In genomic region chr19:18408053-18408476, GRCh38 we compare ENCODE assay signal across 1 cellular context.
TF ChIP-seq lines count a peak whose summit lies in the region.

No MANE protein-coding gene starts in this region.

TF ChIP-seq in GM12878, 131 proteins besides CTCF, POLR2A, EP300 and RAD21 (continued from another document and continues in another):
- TF ChIP-seq MYC (IDR thresholded peaks at IDR 0.05; ENCODE audit: insufficient read depth, insufficient read length, insufficient replicate concordance, low read length, severe bottlenecking) (no peak), PAX8 (IDR thresholded peaks at IDR 0.05) (0 out of 2 replicates have a peak, but pooled peaks have one; percentile 81), BMI1 (IDR thresholded peaks at IDR 0.05; ENCODE audit: borderline replicate concordance) (no peak), HCFC1 (IDR thresholded peaks at IDR 0.05; ENCODE audit: low read length) (no peak), KDM1A (IDR thresholded peaks at IDR 0.05; ENCODE audit: borderline replicate concordance) (no peak), SIN3A (IDR thresholded peaks at IDR 0.05; ENCODE audit: low read depth, low read length) (no peak), NKRF (conservative IDR thresholded peaks at IDR 0.05) (no peak), E2F4 (IDR thresholded peaks at IDR 0.05; ENCODE audit: low read depth, low read length) (no peak), CREB1 (IDR thresholded peaks at IDR 0.05; ENCODE audit: low read depth) (peak; percentile 92), GATAD2B (conservative IDR thresholded peaks at IDR 0.05; ENCODE audit: low read depth) (no peak), SMAD5 (IDR thresholded peaks at IDR 0.05; ENCODE audit: low read depth) (no peak), KAT2A (conservative IDR thresholded peaks at IDR 0.05; ENCODE audit: control insufficient read depth, low read depth, low read length) (no peak), RELA (IDR thresholded peaks at IDR 0.05; ENCODE audit: borderline replicate concordance, partially characterized antibody) (no peak), TBL1XR1 (IDR thresholded peaks at IDR 0.05; ENCODE audit: low read depth, low read length) (no peak), CHD2 (IDR thresholded peaks at IDR 0.05; ENCODE audit: borderline replicate concordance, low read depth, low read length) (peak; percentile 66; the same call in 1 of the 2 replicates), TCF12 (IDR thresholded peaks at IDR 0.05; ENCODE audit: low read depth, low read length) (peak; percentile 83), PKNOX1 (IDR thresholded peaks at IDR 0.05) (peak; percentile 85), SIX5 (IDR thresholded peaks at IDR 0.05; ENCODE audit: low read depth, low read length, severe bottlenecking) (no peak), ZNF622 (IDR thresholded peaks at IDR 0.05) (no peak), PML (IDR thresholded peaks at IDR 0.05; ENCODE audit: low read length) (no peak), CBFB (IDR thresholded peaks at IDR 0.05; ENCODE audit: low read depth) (peak; percentile 65; the same call in 1 of the 2 replicates), ZNF384 (IDR thresholded peaks at IDR 0.05; ENCODE audit: borderline replicate concordance, low read depth, low read length) (no peak), RUNX3 (IDR thresholded peaks at IDR 0.05; ENCODE audit: low read length) (peak; percentile 88), KLF5 (IDR thresholded peaks at IDR 0.05; ENCODE audit: partially characterized antibody) (no peak), ETV6 (conservative IDR thresholded peaks at IDR 0.05 in 1 of 2, IDR thresholded peaks at IDR 0.05 in 1 of 2; ENCODE audit: borderline replicate concordance in 1 of 2, low read depth in 1 of 2) (no peak), LARP7 (IDR thresholded peaks at IDR 0.05) (no peak), USF1 (IDR thresholded peaks at IDR 0.05; ENCODE audit: borderline replicate concordance, extremely low read length, insufficient read depth, low read depth, low read length) (peak; percentile 64), POLR2AphosphoS5 (IDR thresholded peaks at IDR 0.05; ENCODE audit: low read length) (no peak)
- TF ChIP-seq, protein P1, sequence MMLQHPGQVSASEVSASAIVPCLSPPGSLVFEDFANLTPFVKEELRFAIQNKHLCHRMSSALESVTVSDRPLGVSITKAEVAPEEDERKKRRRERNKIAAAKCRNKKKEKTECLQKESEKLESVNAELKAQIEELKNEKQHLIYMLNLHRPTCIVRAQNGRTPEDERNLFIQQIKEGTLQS (IDR thresholded peaks at IDR 0.05; ENCODE audit: borderline replicate concordance, extremely low read depth, low read depth, low read length): no peak
- TF ChIP-seq, protein P2, sequence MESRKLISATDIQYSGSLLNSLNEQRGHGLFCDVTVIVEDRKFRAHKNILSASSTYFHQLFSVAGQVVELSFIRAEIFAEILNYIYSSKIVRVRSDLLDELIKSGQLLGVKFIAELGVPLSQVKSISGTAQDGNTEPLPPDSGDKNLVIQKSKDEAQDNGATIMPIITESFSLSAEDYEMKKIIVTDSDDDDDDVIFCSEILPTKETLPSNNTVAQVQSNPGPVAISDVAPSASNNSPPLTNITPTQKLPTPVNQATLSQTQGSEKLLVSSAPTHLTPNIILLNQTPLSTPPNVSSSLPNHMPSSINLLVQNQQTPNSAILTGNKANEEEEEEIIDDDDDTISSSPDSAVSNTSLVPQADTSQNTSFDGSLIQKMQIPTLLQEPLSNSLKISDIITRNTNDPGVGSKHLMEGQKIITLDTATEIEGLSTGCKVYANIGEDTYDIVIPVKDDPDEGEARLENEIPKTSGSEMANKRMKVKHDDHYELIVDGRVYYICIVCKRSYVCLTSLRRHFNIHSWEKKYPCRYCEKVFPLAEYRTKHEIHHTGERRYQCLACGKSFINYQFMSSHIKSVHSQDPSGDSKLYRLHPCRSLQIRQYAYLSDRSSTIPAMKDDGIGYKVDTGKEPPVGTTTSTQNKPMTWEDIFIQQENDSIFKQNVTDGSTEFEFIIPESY (IDR thresholded peaks at IDR 0.05): no peak
- TF ChIP-seq, protein P3, sequence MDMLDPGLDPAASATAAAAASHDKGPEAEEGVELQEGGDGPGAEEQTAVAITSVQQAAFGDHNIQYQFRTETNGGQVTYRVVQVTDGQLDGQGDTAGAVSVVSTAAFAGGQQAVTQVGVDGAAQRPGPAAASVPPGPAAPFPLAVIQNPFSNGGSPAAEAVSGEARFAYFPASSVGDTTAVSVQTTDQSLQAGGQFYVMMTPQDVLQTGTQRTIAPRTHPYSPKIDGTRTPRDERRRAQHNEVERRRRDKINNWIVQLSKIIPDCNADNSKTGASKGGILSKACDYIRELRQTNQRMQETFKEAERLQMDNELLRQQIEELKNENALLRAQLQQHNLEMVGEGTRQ (IDR thresholded peaks at IDR 0.05; ENCODE audit: borderline replicate concordance, low read depth, low read length): peak; percentile 59
- TF ChIP-seq, protein P4, sequence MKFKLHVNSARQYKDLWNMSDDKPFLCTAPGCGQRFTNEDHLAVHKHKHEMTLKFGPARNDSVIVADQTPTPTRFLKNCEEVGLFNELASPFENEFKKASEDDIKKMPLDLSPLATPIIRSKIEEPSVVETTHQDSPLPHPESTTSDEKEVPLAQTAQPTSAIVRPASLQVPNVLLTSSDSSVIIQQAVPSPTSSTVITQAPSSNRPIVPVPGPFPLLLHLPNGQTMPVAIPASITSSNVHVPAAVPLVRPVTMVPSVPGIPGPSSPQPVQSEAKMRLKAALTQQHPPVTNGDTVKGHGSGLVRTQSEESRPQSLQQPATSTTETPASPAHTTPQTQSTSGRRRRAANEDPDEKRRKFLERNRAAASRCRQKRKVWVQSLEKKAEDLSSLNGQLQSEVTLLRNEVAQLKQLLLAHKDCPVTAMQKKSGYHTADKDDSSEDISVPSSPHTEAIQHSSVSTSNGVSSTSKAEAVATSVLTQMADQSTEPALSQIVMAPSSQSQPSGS (IDR thresholded peaks at IDR 0.05; ENCODE audit: low read length): no peak
- TF ChIP-seq, protein P5, sequence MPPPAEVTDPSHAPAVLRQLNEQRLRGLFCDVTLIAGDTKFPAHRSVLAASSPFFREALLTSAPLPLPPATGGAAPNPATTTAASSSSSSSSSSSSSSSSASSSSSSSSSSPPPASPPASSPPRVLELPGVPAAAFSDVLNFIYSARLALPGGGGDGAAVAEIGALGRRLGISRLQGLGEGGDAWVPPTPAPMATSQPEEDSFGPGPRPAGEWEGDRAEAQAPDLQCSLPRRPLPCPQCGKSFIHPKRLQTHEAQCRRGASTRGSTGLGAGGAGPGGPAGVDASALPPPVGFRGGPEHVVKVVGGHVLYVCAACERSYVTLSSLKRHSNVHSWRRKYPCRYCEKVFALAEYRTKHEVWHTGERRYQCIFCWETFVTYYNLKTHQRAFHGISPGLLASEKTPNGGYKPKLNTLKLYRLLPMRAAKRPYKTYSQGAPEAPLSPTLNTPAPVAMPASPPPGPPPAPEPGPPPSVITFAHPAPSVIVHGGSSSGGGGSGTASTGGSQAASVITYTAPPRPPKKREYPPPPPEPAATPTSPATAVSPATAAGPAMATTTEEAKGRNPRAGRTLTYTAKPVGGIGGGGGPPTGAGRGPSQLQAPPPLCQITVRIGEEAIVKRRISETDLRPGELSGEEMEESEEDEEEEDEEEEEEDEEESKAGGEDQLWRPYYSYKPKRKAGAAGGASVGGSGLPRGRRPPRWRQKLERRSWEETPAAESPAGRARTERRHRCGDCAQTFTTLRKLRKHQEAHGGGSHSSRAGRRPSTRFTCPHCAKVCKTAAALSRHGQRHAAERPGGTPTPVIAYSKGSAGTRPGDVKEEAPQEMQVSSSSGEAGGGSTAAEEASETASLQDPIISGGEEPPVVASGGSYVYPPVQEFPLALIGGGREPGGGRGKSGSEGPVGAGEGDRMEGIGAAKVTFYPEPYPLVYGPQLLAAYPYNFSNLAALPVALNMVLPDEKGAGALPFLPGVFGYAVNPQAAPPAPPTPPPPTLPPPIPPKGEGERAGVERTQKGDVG (CRISPR knock-in tag; IDR thresholded peaks at IDR 0.05): no peak
- TF ChIP-seq, protein P6, sequence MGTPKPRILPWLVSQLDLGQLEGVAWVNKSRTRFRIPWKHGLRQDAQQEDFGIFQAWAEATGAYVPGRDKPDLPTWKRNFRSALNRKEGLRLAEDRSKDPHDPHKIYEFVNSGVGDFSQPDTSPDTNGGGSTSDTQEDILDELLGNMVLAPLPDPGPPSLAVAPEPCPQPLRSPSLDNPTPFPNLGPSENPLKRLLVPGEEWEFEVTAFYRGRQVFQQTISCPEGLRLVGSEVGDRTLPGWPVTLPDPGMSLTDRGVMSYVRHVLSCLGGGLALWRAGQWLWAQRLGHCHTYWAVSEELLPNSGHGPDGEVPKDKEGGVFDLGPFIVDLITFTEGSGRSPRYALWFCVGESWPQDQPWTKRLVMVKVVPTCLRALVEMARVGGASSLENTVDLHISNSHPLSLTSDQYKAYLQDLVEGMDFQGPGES (IDR thresholded peaks at IDR 0.05): no peak
- TF ChIP-seq, protein P7, sequence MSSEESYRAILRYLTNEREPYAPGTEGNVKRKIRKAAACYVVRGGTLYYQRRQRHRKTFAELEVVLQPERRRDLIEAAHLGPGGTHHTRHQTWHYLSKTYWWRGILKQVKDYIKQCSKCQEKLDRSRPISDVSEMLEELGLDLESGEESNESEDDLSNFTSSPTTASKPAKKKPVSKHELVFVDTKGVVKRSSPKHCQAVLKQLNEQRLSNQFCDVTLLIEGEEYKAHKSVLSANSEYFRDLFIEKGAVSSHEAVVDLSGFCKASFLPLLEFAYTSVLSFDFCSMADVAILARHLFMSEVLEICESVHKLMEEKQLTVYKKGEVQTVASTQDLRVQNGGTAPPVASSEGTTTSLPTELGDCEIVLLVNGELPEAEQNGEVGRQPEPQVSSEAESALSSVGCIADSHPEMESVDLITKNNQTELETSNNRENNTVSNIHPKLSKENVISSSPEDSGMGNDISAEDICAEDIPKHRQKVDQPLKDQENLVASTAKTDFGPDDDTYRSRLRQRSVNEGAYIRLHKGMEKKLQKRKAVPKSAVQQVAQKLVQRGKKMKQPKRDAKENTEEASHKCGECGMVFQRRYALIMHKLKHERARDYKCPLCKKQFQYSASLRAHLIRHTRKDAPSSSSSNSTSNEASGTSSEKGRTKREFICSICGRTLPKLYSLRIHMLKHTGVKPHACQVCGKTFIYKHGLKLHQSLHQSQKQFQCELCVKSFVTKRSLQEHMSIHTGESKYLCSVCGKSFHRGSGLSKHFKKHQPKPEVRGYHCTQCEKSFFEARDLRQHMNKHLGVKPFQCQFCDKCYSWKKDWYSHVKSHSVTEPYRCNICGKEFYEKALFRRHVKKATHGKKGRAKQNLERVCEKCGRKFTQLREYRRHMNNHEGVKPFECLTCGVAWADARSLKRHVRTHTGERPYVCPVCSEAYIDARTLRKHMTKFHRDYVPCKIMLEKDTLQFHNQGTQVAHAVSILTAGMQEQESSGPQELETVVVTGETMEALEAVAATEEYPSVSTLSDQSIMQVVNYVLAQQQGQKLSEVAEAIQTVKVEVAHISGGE (CRISPR knock-in tag; IDR thresholded peaks at IDR 0.05): no peak
- TF ChIP-seq, protein P8, sequence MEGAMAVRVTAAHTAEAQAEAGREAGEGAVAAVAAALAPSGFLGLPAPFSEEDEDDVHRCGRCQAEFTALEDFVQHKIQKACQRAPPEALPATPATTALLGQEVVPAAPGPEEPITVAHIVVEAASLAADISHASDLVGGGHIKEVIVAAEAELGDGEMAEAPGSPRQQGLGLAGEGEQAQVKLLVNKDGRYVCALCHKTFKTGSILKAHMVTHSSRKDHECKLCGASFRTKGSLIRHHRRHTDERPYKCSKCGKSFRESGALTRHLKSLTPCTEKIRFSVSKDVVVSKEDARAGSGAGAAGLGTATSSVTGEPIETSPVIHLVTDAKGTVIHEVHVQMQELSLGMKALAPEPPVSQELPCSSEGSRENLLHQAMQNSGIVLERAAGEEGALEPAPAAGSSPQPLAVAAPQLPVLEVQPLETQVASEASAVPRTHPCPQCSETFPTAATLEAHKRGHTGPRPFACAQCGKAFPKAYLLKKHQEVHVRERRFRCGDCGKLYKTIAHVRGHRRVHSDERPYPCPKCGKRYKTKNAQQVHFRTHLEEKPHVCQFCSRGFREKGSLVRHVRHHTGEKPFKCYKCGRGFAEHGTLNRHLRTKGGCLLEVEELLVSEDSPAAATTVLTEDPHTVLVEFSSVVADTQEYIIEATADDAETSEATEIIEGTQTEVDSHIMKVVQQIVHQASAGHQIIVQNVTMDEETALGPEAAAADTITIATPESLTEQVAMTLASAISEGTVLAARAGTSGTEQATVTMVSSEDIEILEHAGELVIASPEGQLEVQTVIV (IDR thresholded peaks at IDR 0.05; ENCODE audit: borderline replicate concordance, partially characterized antibody): peak; percentile 39
